21 cellular contexts compared by ENCODE assay signal in genomic region chr1:48291421-48291820, GRCh38.
"Had no signal": no experiment of that assay in that cellular context is flagged by ENCODE, and none has a peak within 500 bp of the region (broad histone marks: within the 10 kb centered on the region; RNA-seq: fewer than 3 reads in every experiment).

No MANE protein-coding gene starts in this region.

- H3K4me3 ChIP-seq: cardiac muscle cell, Peyer's patch had no signal

- H3K27me3 ChIP-seq: brain microvascular endothelial cell, cardiac muscle cell, Peyer's patch had no signal

- DNase-seq: activated CD4-positive, alpha-beta T cell treated with anti-CD3 and anti-CD28 coated beads for 48 hours; activated CD4-positive, alpha-beta T cell treated with anti-CD3 and anti-CD28 coated beads, Interleukin-2, amount 50 U/mL, for 4 hours; activated CD4-positive, CD25-positive, alpha-beta regulatory T cell treated with anti-CD3 and anti-CD28 coated beads, Interleukin-2, amount 50 U/mL, for 72 hours; activated CD8-positive, alpha-beta memory T cell treated with anti-CD3 and anti-CD28 coated beads, Interleukin-2, amount 50 U/mL, for 48 hours; activated CD8-positive, alpha-beta T cell treated with anti-CD3 and anti-CD28 coated beads, Interleukin-2, amount 10 ng/mL, durations not matched to agents 7 days and 5 days; activated effector memory CD4-positive, alpha-beta T cell treated with anti-CD3 and anti-CD28 coated beads, Interleukin-2, amount 50 U/mL, for 16 hours; activated naive CD4-positive, alpha-beta T cell treated with Interleukin-2 at 50 U/mL for 16 hours; activated T-cell treated with anti-CD3 and anti-CD28 coated beads, Interleukin-2, amount 50 U/mL, for 24 hours; brain microvascular endothelial cell; NCI-H1048; NCI-H146; NCI-H187 treated with DMSO at 0.1 percent for 48 hours; NCI-H2081 treated with DMSO at 0.1 percent for 48 hours; NCI-H446; NCI-H524; SHP77 treated with DMSO at 0.1 percent for 48 hours had no signal

- H3K27ac Mint-ChIP-seq: activated CD8-positive, alpha-beta T cell treated with anti-CD3 and anti-CD28 coated beads, Interleukin-2, amount 10 ng/mL, durations not matched to agents 7 days and 5 days; activated naive CD8-positive, alpha-beta T cell; activated T-cell treated with anti-CD3 and anti-CD28 coated beads, Interleukin-2, amount 50 U/mL, for 24 hours; activated T-helper 1 cell treated with anti-CD3 and anti-CD28 coated beads, Interleukin-12 subunit alpha, Interleukin-12 subunit beta, Interleukin-2, Interleukin-4 antibody, amounts not matched to agents 30 ng/mL and 10 ng/mL and 1 ng/mL, durations not matched to agents 14 hours and 24 hours and 36 hours; T-helper 1 cell treated with Interleukin-12 subunit alpha and Interleukin-12 subunit beta and Interleukin-4 antibody, amounts not matched to agents 30 μg/mL and 1 μg/mL, for 36 hours had no signal

- H3K36me3 Mint-ChIP-seq: activated naive CD8-positive, alpha-beta T cell had no signal

- H3K9me3 ChIP-seq: Peyer's patch had no signal

- H3K9me3 Mint-ChIP-seq: activated T-cell treated with anti-CD3 and anti-CD28 coated beads, Interleukin-2, amount 50 U/mL, for 24 hours; activated T-helper 1 cell treated with anti-CD3 and anti-CD28 coated beads, Interleukin-12 subunit alpha, Interleukin-12 subunit beta, Interleukin-2, Interleukin-4 antibody, amounts not matched to agents 30 ng/mL and 10 ng/mL and 1 ng/mL, durations not matched to agents 14 hours and 24 hours and 36 hours; T-helper 1 cell treated with Interleukin-12 subunit alpha and Interleukin-12 subunit beta and Interleukin-4 antibody, amounts not matched to agents 30 μg/mL and 1 μg/mL, for 36 hours had no signal

- H3K27ac ChIP-seq: brain microvascular endothelial cell, cardiac muscle cell, Peyer's patch had no signal

- H3K36me3 ChIP-seq: brain microvascular endothelial cell, cardiac muscle cell, Peyer's patch had no signal

- H3K27me3 Mint-ChIP-seq: activated naive CD8-positive, alpha-beta T cell; activated T-cell treated with anti-CD3 and anti-CD28 coated beads, Interleukin-2, amount 50 U/mL, for 24 hours had no signal

- H3K4me1 ChIP-seq: Peyer's patch had no signal

- H3K4me3 Mint-ChIP-seq: activated CD8-positive, alpha-beta T cell treated with anti-CD3 and anti-CD28 coated beads, Interleukin-2, amount 10 ng/mL, durations not matched to agents 7 days and 5 days; activated naive CD8-positive, alpha-beta T cell; activated T-cell treated with anti-CD3 and anti-CD28 coated beads, Interleukin-2, amount 50 U/mL, for 24 hours; activated T-helper 1 cell treated with anti-CD3 and anti-CD28 coated beads, Interleukin-12 subunit alpha, Interleukin-12 subunit beta, Interleukin-2, Interleukin-4 antibody, amounts not matched to agents 30 ng/mL and 10 ng/mL and 1 ng/mL, durations not matched to agents 14 hours and 24 hours and 36 hours; T-helper 1 cell treated with Interleukin-12 subunit alpha and Interleukin-12 subunit beta and Interleukin-4 antibody, amounts not matched to agents 30 μg/mL and 1 μg/mL, for 36 hours had no signal

- ATAC-seq: activated CD8-positive, alpha-beta T cell treated with anti-CD3 and anti-CD28 coated beads, Interleukin-2, amount 10 ng/mL, durations not matched to agents 7 days and 5 days had no signal
